Comparison of ENCODE assay signal across 19 cellular contexts in genomic region chr21:42051788-42052187, GRCh38. TPM values are rescaled to one million over a fixed set of nuclear protein-coding genes. Genes with fewer than 3 reads are reported as not detected.
"Had no signal": no experiment of that assay in that cellular context is flagged by ENCODE, and none has a peak within 500 bp of the region (broad histone marks: within the 10 kb centered on the region; RNA-seq: fewer than 3 reads in every experiment).

No MANE protein-coding gene starts in this region.

- H3K27me3 ChIP-seq: vagina had no signal

- H3K9me3 Mint-ChIP-seq: activated CD4-positive, alpha-beta memory T cell treated with anti-CD3 and anti-CD28 coated beads, Interleukin-2, amount 10 ng/mL, durations not matched to agents 7 days and 5 days; stimulated activated memory B cell treated with anti-CD40 and anti-IgM and Interleukin-4, amounts not matched to agents 10 μg/mL and 1 μg/mL and 100 μg/mL, for 72 hours had no signal

- H3K36me3 ChIP-seq: neutrophil, tibial nerve, vagina had no signal

- H3K4me3 Mint-ChIP-seq: activated CD4-positive, alpha-beta memory T cell treated with anti-CD3 and anti-CD28 coated beads, Interleukin-2, amount 10 ng/mL, durations not matched to agents 7 days and 5 days; activated CD4-positive, alpha-beta T cell treated with anti-CD3 and anti-CD28 coated beads for 36 hours; naive thymus-derived CD4-positive, alpha-beta T cell; stimulated activated memory B cell treated with anti-CD40 and anti-IgM and Interleukin-4, amounts not matched to agents 10 μg/mL and 1 μg/mL and 100 μg/mL, for 72 hours; T-helper 17 cell had no signal

- DNase-seq: activated CD4-positive, alpha-beta memory T cell treated with anti-CD3 and anti-CD28 coated beads, Interleukin-2, amount 10 ng/mL, durations not matched to agents 7 days and 5 days; activated CD4-positive, alpha-beta T cell treated with anti-CD3 and anti-CD28 coated beads for 36 hours; activated CD8-positive, alpha-beta memory T cell treated with anti-CD3 and anti-CD28 coated beads, Interleukin-2, amount 50 U/mL, for 48 hours; activated naive CD4-positive, alpha-beta T cell treated with Interleukin-2 at 50 U/mL for 16 hours; caudate nucleus; cortex of kidney; effector memory CD4-positive, alpha-beta T cell; naive thymus-derived CD4-positive, alpha-beta T cell; small intestine; T-helper 17 cell had no signal

- H3K4me1 Mint-ChIP-seq: activated CD4-positive, alpha-beta T cell treated with anti-CD3 and anti-CD28 coated beads for 36 hours had no signal

- H3K4me3 ChIP-seq: lung, tibial nerve, vagina had no signal

- H3K27ac ChIP-seq: epithelial cell of prostate, neutrophil, tibial nerve, vagina, VCaP had no signal

- H3K9me3 ChIP-seq: neutrophil, tibial nerve, vagina had no signal

- FAIRE-seq: small intestine had no signal

- ATAC-seq: activated CD4-positive, alpha-beta T cell treated with anti-CD3 and anti-CD28 coated beads for 36 hours; naive thymus-derived CD4-positive, alpha-beta T cell; stimulated activated memory B cell treated with anti-CD40 and anti-IgM and Interleukin-4, amounts not matched to agents 10 μg/mL and 1 μg/mL and 100 μg/mL, for 72 hours; T-helper 17 cell had no signal

- H3K36me3 Mint-ChIP-seq: naive thymus-derived CD4-positive, alpha-beta T cell; stimulated activated memory B cell treated with anti-CD40 and anti-IgM and Interleukin-4, amounts not matched to agents 10 μg/mL and 1 μg/mL and 100 μg/mL, for 72 hours had no signal

- H3K27me3 Mint-ChIP-seq: activated CD4-positive, alpha-beta T cell treated with anti-CD3 and anti-CD28 coated beads for 36 hours; stimulated activated memory B cell treated with anti-CD40 and anti-IgM and Interleukin-4, amounts not matched to agents 10 μg/mL and 1 μg/mL and 100 μg/mL, for 72 hours; T-helper 17 cell had no signal

RNA-seq across cellular contexts. Expression of gene UMODL1, which starts 19.3 kb away (rescaled TPM):
- total RNA-seq: activated CD4-positive, alpha-beta T cell treated with anti-CD3 and anti-CD28 coated beads for 36 hours; right cardiac atrium; tibial nerve; vagina had no signal
- polyA plus RNA-seq: adipose tissue, right cardiac atrium had no signal
